In genomic region chr5:127518319-127518621, GRCh38 we compare ENCODE assay signal across 8 cellular contexts. TPM values are rescaled to one million over a fixed set of nuclear protein-coding genes. Genes with fewer than 3 reads are reported as not detected.
A peak's percentile ranks its signal among the peaks of the same experiment; 100 is the strongest.
DNase-seq lines count a peak whose midpoint lies in the region; ATAC-seq lines count a peak whose summit lies in the region.

No MANE protein-coding gene starts in this region.

- H3K9me3 Mint-ChIP-seq in stimulated activated naive CD8-positive, alpha-beta T cell treated with anti-CD3 and anti-CD28 coated beads, Interleukin-15, Interleukin-2, amounts not matched to agents 100 ng/mL and 50 ng/mL, for 24 hours, result peaks cover 15% of the 10 kb centered on the region
- peaks cover 12 to 21% of the 10 kb centered on the region in 2 donors for H3K9me3 Mint-ChIP-seq in activated naive CD4-positive, alpha-beta T cell treated with anti-CD3 and anti-CD28 coated beads, Interleukin-2, amount 50 U/mL, for 72 hours
- peaks cover 0 to 2% (median 0%) of the 10 kb centered on the region in 6 donors for H3K9me3 Mint-ChIP-seq in immature natural killer cell

- peak overlapping the region; percentile 75 for H3K27ac Mint-ChIP-seq in stimulated activated naive CD8-positive, alpha-beta T cell treated with anti-CD3 and anti-CD28 coated beads, Interleukin-15, Interleukin-2, amounts not matched to agents 100 ng/mL and 50 ng/mL, for 24 hours
- H3K27ac Mint-ChIP-seq in activated naive CD4-positive, alpha-beta T cell treated with anti-CD3 and anti-CD28 coated beads, Interleukin-2, amount 50 U/mL, for 72 hours, result peak overlapping the region; percentile 19 to 93
- peak overlapping the region; percentile 49 to 81 (median 67) for H3K27ac Mint-ChIP-seq in immature natural killer cell

- H3K4me1 Mint-ChIP-seq in stimulated activated naive CD8-positive, alpha-beta T cell treated with anti-CD3 and anti-CD28 coated beads, Interleukin-15, Interleukin-2, amounts not matched to agents 100 ng/mL and 50 ng/mL, for 24 hours (ENCODE audit: low read depth), result peaks cover 30% of the 10 kb centered on the region
- H3K4me1 Mint-ChIP-seq in immature natural killer cell, result peaks cover 28 to 45% of the 10 kb centered on the region in 2 donors

- H3K27me3 Mint-ChIP-seq in stimulated activated naive CD8-positive, alpha-beta T cell treated with anti-CD3 and anti-CD28 coated beads, Interleukin-15, Interleukin-2, amounts not matched to agents 100 ng/mL and 50 ng/mL, for 24 hours, result no peaks in the 10 kb centered on the region
- peaks cover 0 to 1% (median 0%) of the 10 kb centered on the region in 3 donors for H3K27me3 Mint-ChIP-seq in immature natural killer cell (ENCODE audit: low read depth in 3 of 3)

- peak overlapping the region; percentile 74 for H3K27ac ChIP-seq in substantia nigra (ENCODE audit: low read depth, low read length, poor library complexity, severe bottlenecking)

- H3K4me3 Mint-ChIP-seq in stimulated activated naive CD8-positive, alpha-beta T cell treated with anti-CD3 and anti-CD28 coated beads, Interleukin-15, Interleukin-2, amounts not matched to agents 100 ng/mL and 50 ng/mL, for 24 hours, result peak overlapping the region; percentile 87
- peak overlapping the region; percentile 84 to 87 (median 86) for H3K4me3 Mint-ChIP-seq in immature natural killer cell

- DNase-seq in stimulated activated naive CD8-positive, alpha-beta T cell treated with anti-CD3 and anti-CD28 coated beads, Interleukin-15, Interleukin-2, amounts not matched to agents 100 U/mL and 50 U/mL, for 24 hours, result no peak
- DNase-seq in activated naive CD4-positive, alpha-beta T cell treated with anti-CD3 and anti-CD28 coated beads, Interleukin-2, amount 50 U/mL, for 72 hours (ENCODE audit: low spot score in 2 of 2), result no peak
- DNase-seq in immature natural killer cell (peak in 1 of 3 donors; percentile 49), substantia nigra (lab: John Stamatoyannopoulos, UW) (no peak), NCI-H1417 treated with DMSO at 0.1 percent for 48 hours (lab: John Stamatoyannopoulos, UW) (no peak), NCI-H510A treated with DMSO at 0.1 percent for 48 hours (lab: John Stamatoyannopoulos, UW) (no peak)

- no peak for ATAC-seq in stimulated activated naive CD8-positive, alpha-beta T cell treated with anti-CD3 and anti-CD28 coated beads, Interleukin-15, Interleukin-2, amounts not matched to agents 100 U/mL and 50 U/mL, for 24 hours
- ATAC-seq in HG03442 (IDR thresholded peaks at IDR 0.05; ENCODE audit: unreplicated experiment), result peak; percentile 18
- no peak for ATAC-seq in activated naive CD4-positive, alpha-beta T cell treated with anti-CD3 and anti-CD28 coated beads, Interleukin-2, amount 50 U/mL, for 72 hours

- peaks cover 42% of the 10 kb centered on the region for H3K36me3 Mint-ChIP-seq in stimulated activated naive CD8-positive, alpha-beta T cell treated with anti-CD3 and anti-CD28 coated beads, Interleukin-15, Interleukin-2, amounts not matched to agents 100 ng/mL and 50 ng/mL, for 24 hours (ENCODE audit: low read depth)
- H3K36me3 Mint-ChIP-seq in activated naive CD4-positive, alpha-beta T cell treated with anti-CD3 and anti-CD28 coated beads, Interleukin-2, amount 50 U/mL, for 72 hours, result peaks cover 30 to 36% of the 10 kb centered on the region in 2 donors
- H3K36me3 Mint-ChIP-seq in immature natural killer cell, result peaks cover 7 to 17% (median 15%) of the 10 kb centered on the region in 3 donors

RNA-seq across cellular contexts. Expression of gene PRRC1, which starts 0.8 kb away (rescaled TPM):
- total RNA-seq in activated naive CD4-positive, alpha-beta T cell treated with anti-CD3 and anti-CD28 coated beads, Interleukin-2, amount 50 U/mL, for 72 hours, result 10 to 100 TPM; 30.4 to 42.5 TPM
- polyA plus RNA-seq in immature natural killer cell, result 10 to 100 TPM; 18.2 to 36.5 (median 36.3) TPM
